Comparison of ENCODE assay signal across 23 cellular contexts in genomic region chr7:41724996-41725395, GRCh38. TPM values are rescaled to one million over a fixed set of nuclear protein-coding genes. Genes with fewer than 3 reads are reported as not detected.
"Had no signal": no experiment of that assay in that cellular context is flagged by ENCODE, and none has a peak within 500 bp of the region (broad histone marks: within the 10 kb centered on the region; RNA-seq: fewer than 3 reads in every experiment).

No MANE protein-coding gene starts in this region.

- H3K9me3 ChIP-seq: colonic mucosa, esophagus squamous epithelium, gastroesophageal sphincter, left lung, lower lobe of right lung had no signal

- H3K27me3 ChIP-seq: colonic mucosa, esophagus squamous epithelium, gastroesophageal sphincter, heart left ventricle, hepatocyte, left lung had no signal

- H3K4me3 ChIP-seq: colonic mucosa, esophagus squamous epithelium, gastroesophageal sphincter, heart left ventricle, hepatocyte, left lung, lower lobe of right lung had no signal

- FAIRE-seq: endometrium, islet of Langerhans, keratinocyte had no signal

- DNase-seq: colonic mucosa; cortex of kidney; effector CD8-positive, alpha-beta T cell; effector memory CD8-positive, alpha-beta T cell; endodermal cell; erythroblast; esophagus squamous epithelium; foreskin fibroblast; foreskin melanocyte; heart left ventricle; left cardiac atrium; left lung; left ventricle myocardium superior; lower lobe of right lung; mesendoderm; midbrain; naive thymus-derived CD4-positive, alpha-beta T cell had no signal

- H3K4me2 ChIP-seq: hepatocyte had no signal

- H3K79me2 ChIP-seq: hepatocyte had no signal

- H3K36me3 ChIP-seq: colonic mucosa, esophagus squamous epithelium, gastroesophageal sphincter, heart left ventricle, left lung, lower lobe of right lung had no signal

- H3K27ac ChIP-seq: colonic mucosa, epithelial cell of prostate, esophagus squamous epithelium, gastroesophageal sphincter, heart left ventricle, hepatocyte, left lung, lower lobe of right lung had no signal

- H2AFZ ChIP-seq: hepatocyte had no signal

- H3K4me1 ChIP-seq: colonic mucosa, esophagus squamous epithelium, heart left ventricle, left lung, lower lobe of right lung had no signal

RNA-seq across cellular contexts. Expression of gene INHBA, which starts 22.1 kb away (rescaled TPM):
- total RNA-seq: endodermal cell had no signal
- polyA plus RNA-seq: naive thymus-derived CD4-positive, alpha-beta T cell had no signal
